ENCODE assay signal across 21 cellular contexts in the genomic region with DNA sequence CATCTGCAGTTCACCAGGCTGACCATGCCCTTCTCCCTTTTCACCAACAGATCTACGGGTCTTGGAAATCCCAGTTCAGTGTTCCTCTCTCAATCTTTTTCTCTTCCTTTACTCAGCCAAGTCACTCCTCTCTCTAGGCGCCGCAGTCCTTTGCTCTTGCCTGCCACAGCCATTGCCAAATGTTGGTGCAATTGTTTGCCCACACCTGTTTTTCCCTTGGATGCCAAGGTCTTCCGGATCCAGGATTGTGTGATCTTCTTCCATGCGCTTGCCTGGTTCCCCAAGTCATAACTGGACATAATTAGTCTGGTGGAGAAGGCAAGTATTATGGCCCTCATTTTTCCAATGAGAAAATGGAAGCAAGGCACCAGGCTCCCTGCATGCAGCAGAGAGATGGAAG.
DNase-seq lines count a peak whose midpoint lies in the region; ATAC-seq, FAIRE-seq and TF ChIP-seq lines count a peak whose summit lies in the region.
"Had no signal": no experiment of that assay in that cellular context is flagged by ENCODE, and none has a peak within 500 bp of the region (broad histone marks: within the 10 kb centered on the region; RNA-seq: fewer than 3 reads in every experiment).

No MANE protein-coding gene starts in this region.

- CTCF ChIA-PET in A549 (lab: Yijun Ruan, JAX): interaction anchor here (1.0 to 2.2 kb wide), 7 partner anchors 10 to 269 kb away, joined by 3 to 9 read pairs (median 5); no protein-coding TSS in a partner anchor

- ATAC-seq in A549 (no peak), GM23338 (no peak), body of pancreas (peak; percentile 52), HG03039 (IDR thresholded peaks at IDR 0.05; ENCODE audit: unreplicated experiment) (no peak)
- ATAC-seq: HCT116 had no signal

- 83% methylated on average over 5 of the region's 5 CpGs for WGBS in A549 (ENCODE audit: missing lambda C conversion rate)
- WGBS in body of pancreas, 2 donors: 32 to 34% methylated on average over 5 of the region's 5 CpGs

- H3K9me3 ChIP-seq in A549 (peaks cover 7% of the 10 kb centered on the region; the same call in 1 of the 3 replicates), body of pancreas (no peaks in the 10 kb centered on the region)

- no peak overlapping the region for H3K4me3 Mint-ChIP-seq in GM23338
- H3K4me3 Mint-ChIP-seq in progenitor cell of endocrine pancreas (ENCODE audit: low read depth): no peak overlapping the region
- H3K4me3 Mint-ChIP-seq: CD4-positive, alpha-beta memory T cell; IgD-negative memory B cell had no signal

- FAIRE-seq in A549 (lab: Jason Lieb, UNC): no peak
- FAIRE-seq: GM18507 had no signal

- H3K4me2 ChIP-seq in A549 (peak overlapping the region; percentile 23; the same call in 2 of the 3 replicates), GM23338 (no peak overlapping the region)

- H3K4me1 Mint-ChIP-seq in GM23338 (peaks cover 13% of the 10 kb centered on the region), progenitor cell of endocrine pancreas (ENCODE audit: low read depth) (peaks cover 27% of the 10 kb centered on the region)
- H3K4me1 Mint-ChIP-seq: CD4-positive, alpha-beta memory T cell had no signal

- intact Hi-C loops in body of pancreas (cut with DNase I): loop anchor here (10.0 kb wide), 1 partner anchor 198 kb away; no protein-coding TSS in a partner anchor

- no peaks in the 10 kb centered on the region for H3K36me3 ChIP-seq in GM23338 (ENCODE audit: insufficient read depth)
- H3K36me3 ChIP-seq in body of pancreas (replicated peaks in 1 of 2; ENCODE audit: insufficient read depth in 1 of 2, low read depth in 2 of 2): no peaks in the 10 kb centered on the region

- TF ChIP-seq RAD21 in A549 (conservative IDR thresholded peaks at IDR 0.05 in 1 of 2, IDR thresholded peaks at IDR 0.05 in 1 of 2): no peak

- H3K36me3 Mint-ChIP-seq in GM23338 (ENCODE audit: low read depth) (no peaks in the 10 kb centered on the region; the same call in 1 of the 3 replicates), progenitor cell of endocrine pancreas (ENCODE audit: insufficient read depth) (peaks cover 3% of the 10 kb centered on the region)
- H3K36me3 Mint-ChIP-seq: CD4-positive, alpha-beta memory T cell had no signal

- peaks cover 20% of the 10 kb centered on the region for H3K9me2 ChIP-seq in GM23338 (ENCODE audit: insufficient read depth)

- TF ChIP-seq POLR2A in A549 (IDR thresholded peaks at IDR 0.05; ENCODE audit: low read length): no peak
- no peak for TF ChIP-seq POLR2A in body of pancreas (IDR thresholded peaks at IDR 0.05)

- no peak overlapping the region for H2AFZ ChIP-seq in GM23338

- H3K79me2 ChIP-seq in GM23338 (replicated peaks; ENCODE audit: insufficient read depth): no peaks in the 10 kb centered on the region

- H3F3A ChIP-seq in GM23338 (replicated peaks; ENCODE audit: low read depth): no peaks in the 10 kb centered on the region

- H3K4me3 ChIP-seq in A549 (no peak overlapping the region), GM23338 (no peak overlapping the region), body of pancreas (no peak overlapping the region)

- H3K27me3 ChIP-seq in GM23338 (ENCODE audit: insufficient read depth) (no peaks in the 10 kb centered on the region), body of pancreas (no peaks in the 10 kb centered on the region)

- peaks cover 18% of the 10 kb centered on the region; the same call in 2 of the 3 replicates for H3K4me1 ChIP-seq in A549
- H3K4me1 ChIP-seq in GM23338 (ENCODE audit: insufficient read depth): peaks cover 8% of the 10 kb centered on the region; the same call in 1 of the 2 replicates
- peaks cover 36% of the 10 kb centered on the region for H3K4me1 ChIP-seq in body of pancreas

- H3K27me3 Mint-ChIP-seq in GM23338 (ENCODE audit: insufficient read depth, low read depth, poor library complexity): peaks cover 7% of the 10 kb centered on the region
- no peaks in the 10 kb centered on the region for H3K27me3 Mint-ChIP-seq in progenitor cell of endocrine pancreas
- H3K27me3 Mint-ChIP-seq: CD4-positive, alpha-beta memory T cell; IgD-negative memory B cell had no signal

- no peak for TF ChIP-seq CTCF in A549 (IDR thresholded peaks at IDR 0.05)
- no peak for TF ChIP-seq CTCF in GM23338 (conservative IDR thresholded peaks at IDR 0.05; ENCODE audit: low read depth in 2 of 2)
- no peak for TF ChIP-seq CTCF in body of pancreas (IDR thresholded peaks at IDR 0.05)
- TF ChIP-seq CTCF in progenitor cell of endocrine pancreas (IDR thresholded peaks at IDR 0.05; ENCODE audit: unreplicated experiment): no peak

- H4K20me1 ChIP-seq in GM23338 (replicated peaks; ENCODE audit: insufficient read depth): no peaks in the 10 kb centered on the region

- H3K27ac Mint-ChIP-seq in GM23338: peak overlapping the region; percentile 31
- peak overlapping the region; percentile 85 for H3K27ac Mint-ChIP-seq in progenitor cell of endocrine pancreas
- H3K27ac Mint-ChIP-seq: CD4-positive, alpha-beta memory T cell; IgD-negative memory B cell had no signal

- H3K27ac ChIP-seq in A549 (peak overlapping the region in 1 of 2 experiments; percentile 25; a peak in 2 of 6 replicates), GM23338 (ENCODE audit: low read depth) (no peak overlapping the region), body of pancreas (peak overlapping the region in 3 of 4 donors; percentile 11 to 45 (median 38))

- DNase-seq in A549 (ENCODE audit: low read depth in 1 of 2, low spot score in 1 of 2): no peak
- DNase-seq in GM23338 (ENCODE audit: low spot score): no peak
- peak; percentile 25 to 49 (median 40) for DNase-seq in body of pancreas
- no peak for DNase-seq in progenitor cell of endocrine pancreas (ENCODE audit: low spot score, unreplicated experiment)
- no peak for DNase-seq in hepatic stellate cell (ENCODE audit: low spot score)
- no peak for DNase-seq in DMS153 (lab: John Stamatoyannopoulos, UW)
- DNase-seq: Caco-2; CD4-positive, alpha-beta memory T cell; GDM1; GOT3; NCI-H1417; NCI-H1694 treated with DMSO at 0.1 percent for 48 hours; NCI-H2081 treated with DMSO at 0.1 percent for 48 hours; NCI-H446; NCI-H526; OCI-M1; Right ventricle myocardium superior had no signal

- no peaks in the 10 kb centered on the region for H3K9me3 Mint-ChIP-seq in GM23338
- peaks cover 6% of the 10 kb centered on the region for H3K9me3 Mint-ChIP-seq in progenitor cell of endocrine pancreas (ENCODE audit: low read depth)

- POLR2A ChIA-PET in A549 (lab: Yijun Ruan, JAX): no interaction called here

- TF ChIP-seq EP300 in A549 (IDR thresholded peaks at IDR 0.05): no peak

TF ChIP-seq in A549, 52 proteins besides CTCF, POLR2A, EP300 and RAD21:
- no peak for TF ChIP-seq JUN (IDR thresholded peaks at IDR 0.05)
- no peak for TF ChIP-seq FOSB (CRISPR knock-in tag; IDR thresholded peaks at IDR 0.05)
- no peak for TF ChIP-seq MAFK (IDR thresholded peaks at IDR 0.05; ENCODE audit: partially characterized antibody)
- TF ChIP-seq NR3C1 (IDR thresholded peaks at IDR 0.05): no peak
- no peak for TF ChIP-seq HOXB5 (CRISPR knock-in tag; IDR thresholded peaks at IDR 0.05)
TF ChIP-seq in A549: peak in this region for 0.

TF ChIP-seq in GM23338, 12 proteins besides CTCF, POLR2A, EP300 and RAD21 (continues in another document):
- TF ChIP-seq EZH2 (IDR thresholded peaks at IDR 0.05; ENCODE audit: low read depth, unreplicated experiment) (no peak), NANOG (IDR thresholded peaks at IDR 0.05; ENCODE audit: borderline replicate concordance) (no peak), JUNB (IDR thresholded peaks at IDR 0.05; ENCODE audit: unreplicated experiment) (no peak), CREB1 (CRISPR knock-in tag; IDR thresholded peaks at IDR 0.05; ENCODE audit: low read depth) (no peak), ZNF114 (CRISPR knock-in tag; IDR thresholded peaks at IDR 0.05) (no peak), ZNF331 (CRISPR knock-in tag; IDR thresholded peaks at IDR 0.05; ENCODE audit: low read depth) (no peak), EZH2phosphoT487 (IDR thresholded peaks at IDR 0.05; ENCODE audit: unreplicated experiment) (no peak), POLR2AphosphoS5 (IDR thresholded peaks at IDR 0.05; ENCODE audit: low read depth) (no peak), STAT1 (IDR thresholded peaks at IDR 0.05; ENCODE audit: unreplicated experiment) (no peak)
- TF ChIP-seq, protein P1, sequence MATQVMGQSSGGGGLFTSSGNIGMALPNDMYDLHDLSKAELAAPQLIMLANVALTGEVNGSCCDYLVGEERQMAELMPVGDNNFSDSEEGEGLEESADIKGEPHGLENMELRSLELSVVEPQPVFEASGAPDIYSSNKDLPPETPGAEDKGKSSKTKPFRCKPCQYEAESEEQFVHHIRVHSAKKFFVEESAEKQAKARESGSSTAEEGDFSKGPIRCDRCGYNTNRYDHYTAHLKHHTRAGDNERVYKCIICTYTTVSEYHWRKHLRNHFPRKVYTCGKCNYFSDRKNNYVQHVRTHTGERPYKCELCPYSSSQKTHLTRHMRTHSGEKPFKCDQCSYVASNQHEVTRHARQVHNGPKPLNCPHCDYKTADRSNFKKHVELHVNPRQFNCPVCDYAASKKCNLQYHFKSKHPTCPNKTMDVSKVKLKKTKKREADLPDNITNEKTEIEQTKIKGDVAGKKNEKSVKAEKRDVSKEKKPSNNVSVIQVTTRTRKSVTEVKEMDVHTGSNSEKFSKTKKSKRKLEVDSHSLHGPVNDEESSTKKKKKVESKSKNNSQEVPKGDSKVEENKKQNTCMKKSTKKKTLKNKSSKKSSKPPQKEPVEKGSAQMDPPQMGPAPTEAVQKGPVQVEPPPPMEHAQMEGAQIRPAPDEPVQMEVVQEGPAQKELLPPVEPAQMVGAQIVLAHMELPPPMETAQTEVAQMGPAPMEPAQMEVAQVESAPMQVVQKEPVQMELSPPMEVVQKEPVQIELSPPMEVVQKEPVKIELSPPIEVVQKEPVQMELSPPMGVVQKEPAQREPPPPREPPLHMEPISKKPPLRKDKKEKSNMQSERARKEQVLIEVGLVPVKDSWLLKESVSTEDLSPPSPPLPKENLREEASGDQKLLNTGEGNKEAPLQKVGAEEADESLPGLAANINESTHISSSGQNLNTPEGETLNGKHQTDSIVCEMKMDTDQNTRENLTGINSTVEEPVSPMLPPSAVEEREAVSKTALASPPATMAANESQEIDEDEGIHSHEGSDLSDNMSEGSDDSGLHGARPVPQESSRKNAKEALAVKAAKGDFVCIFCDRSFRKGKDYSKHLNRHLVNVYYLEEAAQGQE (IDR thresholded peaks at IDR 0.05; ENCODE audit: unreplicated experiment): no peak
- TF ChIP-seq, protein P2, sequence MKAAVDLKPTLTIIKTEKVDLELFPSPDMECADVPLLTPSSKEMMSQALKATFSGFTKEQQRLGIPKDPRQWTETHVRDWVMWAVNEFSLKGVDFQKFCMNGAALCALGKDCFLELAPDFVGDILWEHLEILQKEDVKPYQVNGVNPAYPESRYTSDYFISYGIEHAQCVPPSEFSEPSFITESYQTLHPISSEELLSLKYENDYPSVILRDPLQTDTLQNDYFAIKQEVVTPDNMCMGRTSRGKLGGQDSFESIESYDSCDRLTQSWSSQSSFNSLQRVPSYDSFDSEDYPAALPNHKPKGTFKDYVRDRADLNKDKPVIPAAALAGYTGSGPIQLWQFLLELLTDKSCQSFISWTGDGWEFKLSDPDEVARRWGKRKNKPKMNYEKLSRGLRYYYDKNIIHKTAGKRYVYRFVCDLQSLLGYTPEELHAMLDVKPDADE (IDR thresholded peaks at IDR 0.05): no peak

Comparison
In these comparisons a context has a peak if more than half of its experiments do, and no peak if none do; other contexts are left out.
1. DNase-seq: peak in body of pancreas (4 of 4); none in A549 (0 of 2), GM23338 (single experiment), progenitor cell of endocrine pancreas (single experiment), hepatic stellate cell (single experiment) and DMS153 (single experiment).